ENCODE assay signal across 8 cellular contexts in genomic region chr9:137550958-137551655, GRCh38. TPM values are rescaled to one million over a fixed set of nuclear protein-coding genes. Genes with fewer than 3 reads are reported as not detected.
DNase-seq lines count a peak whose midpoint lies in the region; ATAC-seq and TF ChIP-seq lines count a peak whose summit lies in the region.

No MANE protein-coding gene starts in this region.

- H3K27me3 ChIP-seq in ascending aorta (no peaks in the 10 kb centered on the region), spleen (replicated peaks in 1 of 7) (no peaks in the 10 kb centered on the region)

- no peak for TF ChIP-seq POLR2A in spleen (IDR thresholded peaks at IDR 0.05)

- H3K27ac ChIP-seq in ascending aorta (peak overlapping the region; percentile 88 to 96), spleen (peak overlapping the region; percentile 51 to 93 (median 90))

- TF ChIP-seq CTCF in ascending aorta (IDR thresholded peaks at IDR 0.05) (peak; percentile 55 to 64 (median 57)), spleen (IDR thresholded peaks at IDR 0.05 in 8 of 11, conservative IDR thresholded peaks at IDR 0.05 in 3 of 11) (peak in 10 of 11 experiments; percentile 29 to 67 (median 52))

- H3K36me3 ChIP-seq in ascending aorta (peaks cover 11 to 17% of the 10 kb centered on the region in 2 donors), spleen (peaks cover 0 to 30% (median 14%) of the 10 kb centered on the region in 6 donors)

- H3K4me3 ChIP-seq in ascending aorta (peak overlapping the region; percentile 66 to 91), spleen (peak overlapping the region; percentile 68 to 98 (median 90))

- peaks cover 3 to 18% of the 10 kb centered on the region in 2 donors for H3K4me1 ChIP-seq in ascending aorta
- H3K4me1 ChIP-seq in spleen: peaks cover 15 to 65% (median 27%) of the 10 kb centered on the region in 6 donors

- WGBS in spleen, 5 donors: 0 to 1% (median 1%) methylated on average over 22 to 61 of the region's 61 CpGs

- H3K9me3 ChIP-seq in ascending aorta (no peaks in the 10 kb centered on the region), spleen (no peaks in the 10 kb centered on the region)

- intact Hi-C loops in ascending aorta (cut with DNase I): loop anchor here (1.0 to 5.0 kb wide), 4 partner anchors 27 to 1068 kb away; partner anchors contain the start of genes DPH7, NSMF, SEC16A and ZMYND19
- intact Hi-C loops in spleen (cut with DNase I; ENCODE audit: low total_unique reads): no loop called here

- ATAC-seq in GM19452 (IDR thresholded peaks at IDR 0.05; ENCODE audit: unreplicated experiment) (peak; percentile 43), HG03460 (IDR thresholded peaks at IDR 0.05; ENCODE audit: unreplicated experiment) (peak; percentile 49)

- DNase-seq in DMS153 (lab: John Stamatoyannopoulos, UW) (peak; percentile 28), NCI-H774 (lab: John Stamatoyannopoulos, UW) (peak; percentile 66), ascending aorta (ENCODE audit: low spot score in 2 of 2) (peak in 1 of 2 donors; percentile 65), iPS-NIHi7 (ENCODE audit: extremely low spot score) (peak; percentile 95), spleen (peak; percentile 92), putamen (ENCODE audit: low spot score) (no peak)

RNA-seq across cellular contexts. Expression of gene MRPL41, which starts 0.6 kb away (rescaled TPM):
- total RNA-seq in ascending aorta: 121 TPM
- total RNA-seq in spleen: 10 to 100 TPM; 20.5 to 38.1 (median 32.8) TPM
- 10 to 100 TPM; 69.9 to 98.1 (median 84.9) TPM for polyA plus RNA-seq in spleen

RNA-seq across cellular contexts. Expression of gene PNPLA7, which starts 0.9 kb away (rescaled TPM):
- total RNA-seq in ascending aorta (13.5 TPM), spleen (10 to 100 TPM in 4 of 7 donors, 1 to 10 TPM in 3; 5.1 to 22.7 (median 11.3) TPM)
- polyA plus RNA-seq in spleen: 10 to 100 TPM in 2 of 3 donors, 1 to 10 TPM in 1; 8.4 to 19.9 (median 10.1) TPM

RNA-seq across cellular contexts. Expression of gene DPH7, which starts 27.6 kb away (rescaled TPM):
- total RNA-seq in ascending aorta (57.2 TPM), spleen (10 to 100 TPM; 31.7 to 47.3 (median 39.8) TPM)
- polyA plus RNA-seq in spleen: 10 to 100 TPM; 41.3 to 80.5 (median 67.4) TPM

RNA-seq across cellular contexts. Expression of gene ZMYND19, which starts 39.2 kb away (rescaled TPM):
- total RNA-seq in ascending aorta: 4.3 TPM
- total RNA-seq in spleen: 10 to 100 TPM; 12.7 to 17.5 (median 15.3) TPM
- polyA plus RNA-seq in spleen: 10 to 100 TPM; 17.7 to 24.1 (median 17.8) TPM

RNA-seq across cellular contexts. Expression of gene ARRDC1, which starts 54.4 kb away (rescaled TPM):
- total RNA-seq in ascending aorta (56.8 TPM), spleen (10 to 100 TPM; 51.4 to 85.2 (median 70.2) TPM)
- 100 to 1,000 TPM in 1 of 3 donors, 10 to 100 TPM in 2; 60.1 to 158 (median 95.1) TPM for polyA plus RNA-seq in spleen
